8 cellular contexts compared by ENCODE assay signal in genomic region chr10:124688889-124689670, GRCh38. TPM values are rescaled to one million over a fixed set of nuclear protein-coding genes. Genes with fewer than 3 reads are reported as not detected.
DNase-seq lines count a peak whose midpoint lies in the region; ATAC-seq, FAIRE-seq and TF ChIP-seq lines count a peak whose summit lies in the region.

No MANE protein-coding gene starts in this region.

- ATAC-seq in GM19463 (IDR thresholded peaks at IDR 0.05; ENCODE audit: unreplicated experiment) (peak; percentile 97), HG03342 (IDR thresholded peaks at IDR 0.05; ENCODE audit: unreplicated experiment) (peak; percentile 83), gastrocnemius medialis (peak; percentile 35 to 51), left lobe of liver (no peak)

- no peak for FAIRE-seq in HTR-8/SVneo (lab: Jason Lieb, UNC)

- in situ Hi-C loops in gastrocnemius medialis (cut with MboI; ENCODE audit: low sequenced_read_pairs in 4 of 4): loop anchor here in 1 of 4 donors (5.0 kb wide), 1 partner anchor 53 kb away; the partner anchor contains the start of gene FAM53B

- intact Hi-C loops in gastrocnemius medialis (cut with DNase I; ENCODE audit: low total_unique reads): loop anchor here (5.0 kb wide), 3 partner anchors 53 to 272 kb away; partner anchors contain the start of genes FAM53B and OAT

- no peaks in the 10 kb centered on the region for H3K27me3 ChIP-seq in gastrocnemius medialis

- H3K4me3 ChIP-seq in gastrocnemius medialis: no peak overlapping the region

- H3K36me3 ChIP-seq in gastrocnemius medialis: no peaks in the 10 kb centered on the region

- DNase-seq in activated gamma-delta T cell treated with anti-CD3 and anti-CD28 coated beads, Interleukin-2, amount 50 U/mL, for 16 hours (ENCODE audit: low read depth): peak; percentile 52
- peak; percentile 82 to 84 for DNase-seq in gastrocnemius medialis
- no peak for DNase-seq in NCI-H2107 treated with DMSO at 0.1 percent for 48 hours (lab: John Stamatoyannopoulos, UW; ENCODE audit: unreplicated experiment)
- no peak for DNase-seq in HTR-8/SVneo (ENCODE audit: insufficient read length, low spot score)
- DNase-seq in NCI-H345 treated with DMSO at 0.1 percent for 48 hours (lab: John Stamatoyannopoulos, UW; ENCODE audit: unreplicated experiment): no peak
- no peak for DNase-seq in left lobe of liver (ENCODE audit: low spot score)

- TF ChIP-seq POLR2A in gastrocnemius medialis (IDR thresholded peaks at IDR 0.05): peak in 1 of 2 donors; percentile 31

- no peaks in the 10 kb centered on the region for H3K9me3 ChIP-seq in gastrocnemius medialis

- peaks cover 80 to 95% of the 10 kb centered on the region in 2 donors for H3K4me1 ChIP-seq in gastrocnemius medialis

- no peak for TF ChIP-seq CTCF in gastrocnemius medialis (IDR thresholded peaks at IDR 0.05 in 4 of 5, conservative IDR thresholded peaks at IDR 0.05 in 1 of 5)

- peak overlapping the region; percentile 81 to 98 (median 95) for H3K27ac ChIP-seq in gastrocnemius medialis

RNA-seq across cellular contexts. Expression of gene FAM53B, which starts 55.1 kb away (rescaled TPM):
- total RNA-seq in gastrocnemius medialis: 100 to 1,000 TPM; 140 to 253 (median 192) TPM
- 5.7 TPM for total RNA-seq in left lobe of liver

Comparison
In these comparisons a context has a peak if more than half of its experiments do, and no peak if none do; other contexts are left out.
1. DNase-seq: peak in activated gamma-delta T cell treated with anti-CD3 and anti-CD28 coated beads, Interleukin-2, amount 50 U/mL, for 16 hours (single experiment) and gastrocnemius medialis (2 of 2); none in NCI-H2107 treated with DMSO at 0.1 percent for 48 hours (single experiment), HTR-8/SVneo (single experiment), NCI-H345 treated with DMSO at 0.1 percent for 48 hours (single experiment) and left lobe of liver (single experiment).
2. RNA of gene FAM53B, which starts 55.1 kb away (total RNA-seq): 140 to 253 TPM in gastrocnemius medialis; 5.7 TPM in left lobe of liver (single experiment); every median in the first group is over 10 times any median in the second.